12 cellular contexts compared by ENCODE assay signal in genomic region chr5:173281910-173282309, GRCh38. TPM values are rescaled to one million over a fixed set of nuclear protein-coding genes. Genes with fewer than 3 reads are reported as not detected.
DNase-seq lines count a peak whose midpoint lies in the region; ATAC-seq, FAIRE-seq and TF ChIP-seq lines count a peak whose summit lies in the region.
"Had no signal": no experiment of that assay in that cellular context is flagged by ENCODE, and none has a peak within 500 bp of the region (broad histone marks: within the 10 kb centered on the region; RNA-seq: fewer than 3 reads in every experiment).

No MANE protein-coding gene starts in this region.

- in situ Hi-C loops in GM13977 (cut with MboI; ENCODE audit: low pct_unique_long_range_greater_than_20kb, low sequenced_read_pairs, unreplicated experiment): loop anchor here (25.0 kb wide), 1 partner anchor 280 kb away; no protein-coding TSS in a partner anchor

- no peak overlapping the region for H3K4me2 ChIP-seq in A549

- H3K9me3 ChIP-seq in A549 (no peaks in the 10 kb centered on the region; the same call in 2 of the 3 replicates), vagina (no peaks in the 10 kb centered on the region)

- no peak for TF ChIP-seq EP300 in A549 (IDR thresholded peaks at IDR 0.05)

- TF ChIP-seq POLR2A in A549 (IDR thresholded peaks at IDR 0.05; ENCODE audit: low read length): no peak
- TF ChIP-seq POLR2A in vagina (IDR thresholded peaks at IDR 0.05): no peak

- no peaks in the 10 kb centered on the region for H3K36me3 ChIP-seq in vagina

- POLR2A ChIA-PET in A549 (lab: Yijun Ruan, JAX): no interaction called here

- H3K4me1 ChIP-seq in A549 (peaks cover 10% of the 10 kb centered on the region; the same call in 1 of the 3 replicates), vagina (peaks cover 12% of the 10 kb centered on the region)

- FAIRE-seq in A549 (lab: Jason Lieb, UNC): no peak

- peaks cover 3% of the 10 kb centered on the region for H3K27me3 ChIP-seq in vagina

- peak; percentile 52 to 63; a peak in 4 of 6 replicates for ATAC-seq in A549
- ATAC-seq in sciatic nerve: no peak
- ATAC-seq in HG02623 (IDR thresholded peaks at IDR 0.05; ENCODE audit: unreplicated experiment): no peak
- ATAC-seq: CD8-positive, alpha-beta T cell had no signal

- intact Hi-C loops in sciatic nerve (cut with DNase I) (no loop called here), vagina (cut with DNase I) (loop anchor here (5.0 kb wide), 1 partner anchor 305 kb away; no protein-coding TSS in a partner anchor)

- CTCF ChIA-PET in A549 (lab: Yijun Ruan, JAX): interaction anchor here (0.6 to 2.2 kb wide), 12 partner anchors 87 to 845 kb away, joined by 3 to 11 read pairs (median 3); no protein-coding TSS in a partner anchor

- H3K4me3 ChIP-seq in A549 (no peak overlapping the region), fibroblast of the aortic adventitia (ENCODE audit: low read depth, low read length) (no peak overlapping the region), vagina (no peak overlapping the region)
- H3K4me3 ChIP-seq: SK-N-MC had no signal

- H3K27ac ChIP-seq in A549 (no peak overlapping the region), vagina (no peak overlapping the region)
- H3K27ac ChIP-seq: SK-N-MC had no signal

- peak; percentile 35 to 54 for DNase-seq in A549 (ENCODE audit: low read depth in 1 of 2, low spot score in 1 of 2)
- no peak for DNase-seq in GM13977 (ENCODE audit: low spot score)
- DNase-seq in RPMI7951 (ENCODE audit: low read depth): peak; percentile 23
- DNase-seq in fibroblast of the aortic adventitia (ENCODE audit: low read depth): peak; percentile 27
- DNase-seq in sciatic nerve (ENCODE audit: low spot score): no peak
- DNase-seq in vagina (ENCODE audit: extremely low spot score in 2 of 2): no peak
- DNase-seq in NCI-H2196 (lab: John Stamatoyannopoulos, UW; ENCODE audit: unreplicated experiment): no peak
- DNase-seq: activated naive CD4-positive, alpha-beta T cell treated with anti-CD3 and anti-CD28 coated beads, Interleukin-2, amount 50 U/mL, for 16 hours; CD8-positive, alpha-beta T cell; hypothalamus had no signal

- peak; percentile 57 to 74 for TF ChIP-seq RAD21 in A549 (conservative IDR thresholded peaks at IDR 0.05 in 1 of 2, IDR thresholded peaks at IDR 0.05 in 1 of 2)

- 38% methylated on average over 6 of the region's 6 CpGs for WGBS in A549 (ENCODE audit: missing lambda C conversion rate)

- peak; percentile 40 for TF ChIP-seq CTCF in A549 (IDR thresholded peaks at IDR 0.05)
- peak; percentile 27 for TF ChIP-seq CTCF in GM13977 (IDR thresholded peaks at IDR 0.05; ENCODE audit: extremely low read depth, insufficient read depth, missing control alignments)
- peak; percentile 46 for TF ChIP-seq CTCF in fibroblast of the aortic adventitia (IDR thresholded peaks at IDR 0.05; ENCODE audit: insufficient read depth, low read length)
- no peak for TF ChIP-seq CTCF in vagina (IDR thresholded peaks at IDR 0.05)

TF ChIP-seq in A549, 52 proteins besides CTCF, POLR2A, EP300 and RAD21:
- TF ChIP-seq SMC3 (IDR thresholded peaks at IDR 0.05): peak; percentile 47; the same call in 2 of the 3 replicates
- no peak for TF ChIP-seq POLR2AphosphoS2 (conservative IDR thresholded peaks at IDR 0.05; ENCODE audit: low read length)

RNA-seq across cellular contexts. Expression of gene STC2, which starts 46.3 kb away (rescaled TPM):
- polyA plus RNA-seq in A549 (2011; rRNA removed) (30.8 and 46.1 TPM in 2 replicates), A549 (2017; fragmentation: RNase III; extraction: RNeasy Plus Mini Kit Qiagen cat#74134 plus additional on column Dnase treatment) (45.2 to 66.9 TPM (median 52.3 TPM) in 3 replicates)
- 19.1 and 31.4 TPM in 2 replicates for polyA plus RNA-seq in A549 (2012; cell fraction: cytosol; rRNA removed)
- 39.8 and 46.9 TPM in 2 replicates for polyA plus RNA-seq in A549 (2012; cell fraction: nucleus; rRNA removed)
- 23.0 and 41.0 TPM in 2 replicates for polyA minus RNA-seq in A549 (2011; rRNA and poly(A)+ RNA removed)
- 46.1 and 68.5 TPM in 2 replicates for total RNA-seq in RPMI7951 (2014; rRNA removed; shearing (Covaris generic))
- total RNA-seq in fibroblast of the aortic adventitia (ENCODE audit: low replicate concordance) (48.3 and 400 TPM in 2 replicates), sciatic nerve (3.6 TPM), vagina (2.9 TPM)
- total RNA-seq: CD8-positive, alpha-beta T cell had no signal

RNA-seq across cellular contexts. Expression of gene NKX2-5, which starts 46.9 kb away (rescaled TPM):
- polyA plus RNA-seq in A549 (2011; rRNA removed) (3.1 and 4.0 TPM in 2 replicates), A549 (2017; fragmentation: RNase III; extraction: RNeasy Plus Mini Kit Qiagen cat#74134 plus additional on column Dnase treatment) (10.2 to 10.9 TPM (median 10.8 TPM) in 3 replicates)
- polyA plus RNA-seq in A549 (2012; cell fraction: cytosol; rRNA removed): 18.4 and 27.2 TPM in 2 replicates
- 19.4 and 23.9 TPM in 2 replicates for polyA plus RNA-seq in A549 (2012; cell fraction: nucleus; rRNA removed)
- 1.6 and 1.7 TPM in 2 replicates for polyA minus RNA-seq in A549 (2011; rRNA and poly(A)+ RNA removed)
- not detected in 2 replicates for total RNA-seq in RPMI7951 (2014; rRNA removed; shearing (Covaris generic))
- total RNA-seq in fibroblast of the aortic adventitia (ENCODE audit: low replicate concordance) (not detected in 2 replicates), sciatic nerve (not detected), vagina (not detected)
- total RNA-seq: CD8-positive, alpha-beta T cell had no signal

Comparison
In these comparisons a context has a peak if more than half of its experiments do, and no peak if none do; other contexts are left out.
1. ATAC-seq: peak in A549 (2 of 2); none in sciatic nerve (single experiment) and HG02623 (single experiment).
2. DNase-seq: peak in A549 (2 of 2), RPMI7951 (single experiment) and fibroblast of the aortic adventitia (single experiment); none in GM13977 (single experiment), sciatic nerve (single experiment), vagina (0 of 2) and NCI-H2196 (single experiment).
3. CTCF ChIP-seq: peak in A549 (single experiment), GM13977 (single experiment) and fibroblast of the aortic adventitia (single experiment); none in vagina (0 of 3).
4. RNA of gene STC2, which starts 46.3 kb away (total RNA-seq): 48.3 to 400 TPM in fibroblast of the aortic adventitia and 46.1 to 68.5 TPM in RPMI7951; 3.6 TPM in sciatic nerve (single experiment) and 2.9 TPM in vagina (single experiment); every median in the first group is over 10 times any median in the second.